In the genomic region with DNA sequence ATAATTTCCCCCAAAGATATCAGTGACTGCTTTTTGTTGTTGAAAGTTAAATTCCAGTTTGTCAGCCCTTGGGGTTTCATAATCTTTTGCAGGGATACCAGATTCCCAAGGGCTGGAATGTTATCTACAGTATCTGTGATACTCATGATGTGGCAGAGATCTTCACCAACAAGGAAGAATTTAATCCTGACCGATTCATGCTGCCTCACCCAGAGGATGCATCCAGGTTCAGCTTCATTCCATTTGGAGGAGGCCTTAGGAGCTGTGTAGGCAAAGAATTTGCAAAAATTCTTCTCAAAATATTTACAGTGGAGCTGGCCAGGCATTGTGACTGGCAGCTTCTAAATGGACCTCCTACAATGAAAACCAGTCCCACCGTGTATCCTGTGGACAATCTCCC, we compare ENCODE assay signal across 26 cellular contexts. TPM values are rescaled to one million over a fixed set of nuclear protein-coding genes. Genes with fewer than 3 reads are reported as not detected.
"Had no signal": no experiment of that assay in that cellular context is flagged by ENCODE, and none has a peak within 500 bp of the region (broad histone marks: within the 10 kb centered on the region; RNA-seq: fewer than 3 reads in every experiment).

No MANE protein-coding gene starts in this region.

- H3K9me3 ChIP-seq: mucosa of descending colon, tibial nerve had no signal

- H3K4me3 ChIP-seq: mucosa of descending colon, skin epidermis, tibial nerve had no signal

- ATAC-seq: left lobe of liver; mucosa of descending colon; naive thymus-derived CD4-positive, alpha-beta T cell had no signal

- DNase-seq: activated B cell treated with CpG ODN at 0.5 μM for 24 hours; activated CD4-positive, alpha-beta T cell treated with anti-CD3 and anti-CD28 coated beads, Interleukin-2, amount 10 ng/mL, durations not matched to agents 7 days and 5 days; activated CD8-positive, alpha-beta memory T cell treated with anti-CD3 and anti-CD28 coated beads, Interleukin-2, amount 50 U/mL, for 48 hours; activated naive CD8-positive, alpha-beta T cell treated with anti-CD3 and anti-CD28 coated beads, Interleukin-2, amount 10 ng/mL, durations not matched to agents 7 days and 5 days; brain microvascular endothelial cell; cortex of kidney; effector memory CD4-positive, alpha-beta T cell; foreskin melanocyte; mucosa of descending colon; naive thymus-derived CD4-positive, alpha-beta T cell; nucleus accumbens; stimulated activated CD4-positive, alpha-beta T cell treated with anti-CD3 and anti-CD28 coated beads, Interleukin-15, amount 100 ng/mL, for 24 hours; stimulated activated CD4-positive, alpha-beta T cell treated with anti-CD3 and anti-CD28 coated beads, Interleukin-4, amount 100 ng/mL, for 24 hours; stimulated activated CD8-positive, alpha-beta memory T cell treated with anti-CD3 and anti-CD28 coated beads, Interleukin-4, amount 100 ng/mL, for 48 hours; stimulated activated naive CD4-positive, alpha-beta T cell treated with Interleukin-2 at 50 U/mL for 16 hours; substantia nigra had no signal

- H3K4me3 Mint-ChIP-seq: activated B cell treated with CpG ODN at 0.5 μM for 24 hours; activated CD4-positive, alpha-beta T cell treated with anti-CD3 and anti-CD28 coated beads, Interleukin-2, amount 10 ng/mL, durations not matched to agents 7 days and 5 days; activated naive CD8-positive, alpha-beta T cell treated with anti-CD3 and anti-CD28 coated beads, Interleukin-2, amount 10 ng/mL, durations not matched to agents 7 days and 5 days; activated T-helper 1 cell treated with anti-CD3 and anti-CD28 coated beads, Interleukin-12 subunit alpha, Interleukin-12 subunit beta, Interleukin-2, Interleukin-4 antibody, amounts not matched to agents 30 ng/mL and 10 ng/mL and 1 ng/mL, durations not matched to agents 14 hours and 24 hours and 36 hours; central memory CD8-positive, alpha-beta T cell; naive thymus-derived CD4-positive, alpha-beta T cell; T-helper 2 cell treated with Interferon-gamma antibody and Interleukin-4, amounts not matched to agents 5 μg/mL and 100 μg/mL, for 36 hours had no signal

- H3K27ac Mint-ChIP-seq: activated B cell treated with CpG ODN at 0.5 μM for 24 hours; activated CD4-positive, alpha-beta T cell treated with anti-CD3 and anti-CD28 coated beads, Interleukin-2, amount 10 ng/mL, durations not matched to agents 7 days and 5 days; activated naive CD8-positive, alpha-beta T cell treated with anti-CD3 and anti-CD28 coated beads, Interleukin-2, amount 10 ng/mL, durations not matched to agents 7 days and 5 days; activated T-helper 1 cell treated with anti-CD3 and anti-CD28 coated beads, Interleukin-12 subunit alpha, Interleukin-12 subunit beta, Interleukin-2, Interleukin-4 antibody, amounts not matched to agents 30 ng/mL and 10 ng/mL and 1 ng/mL, durations not matched to agents 14 hours and 24 hours and 36 hours; naive thymus-derived CD4-positive, alpha-beta T cell; T-helper 2 cell treated with Interferon-gamma antibody and Interleukin-4, amounts not matched to agents 5 μg/mL and 100 μg/mL, for 36 hours had no signal

- FAIRE-seq: islet of Langerhans had no signal

- H3K27ac ChIP-seq: brain microvascular endothelial cell, epithelial cell of prostate, skin epidermis, tibial nerve had no signal

- H3K9me3 Mint-ChIP-seq: activated B cell treated with CpG ODN at 0.5 μM for 24 hours; activated CD4-positive, alpha-beta T cell treated with anti-CD3 and anti-CD28 coated beads, Interleukin-2, amount 10 ng/mL, durations not matched to agents 7 days and 5 days; activated naive CD8-positive, alpha-beta T cell treated with anti-CD3 and anti-CD28 coated beads, Interleukin-2, amount 10 ng/mL, durations not matched to agents 7 days and 5 days; activated T-helper 1 cell treated with anti-CD3 and anti-CD28 coated beads, Interleukin-12 subunit alpha, Interleukin-12 subunit beta, Interleukin-2, Interleukin-4 antibody, amounts not matched to agents 30 ng/mL and 10 ng/mL and 1 ng/mL, durations not matched to agents 14 hours and 24 hours and 36 hours; central memory CD8-positive, alpha-beta T cell; T-helper 2 cell treated with Interferon-gamma antibody and Interleukin-4, amounts not matched to agents 5 μg/mL and 100 μg/mL, for 36 hours had no signal

- H3K36me3 ChIP-seq: brain microvascular endothelial cell, tibial nerve had no signal

- H3K36me3 Mint-ChIP-seq: activated naive CD8-positive, alpha-beta T cell treated with anti-CD3 and anti-CD28 coated beads, Interleukin-2, amount 10 ng/mL, durations not matched to agents 7 days and 5 days had no signal

RNA-seq across cellular contexts. Expression of gene CYP26A1, which starts 3.2 kb away (rescaled TPM):
- total RNA-seq: activated CD4-positive, alpha-beta T cell treated with anti-CD3 and anti-CD28 coated beads, Interleukin-2, amount 10 ng/mL, durations not matched to agents 7 days and 5 days; activated T-helper 1 cell treated with anti-CD3 and anti-CD28 coated beads, Interleukin-12 subunit alpha, Interleukin-12 subunit beta, Interleukin-2, Interleukin-4 antibody, amounts not matched to agents 30 ng/mL and 10 ng/mL and 1 ng/mL, durations not matched to agents 14 hours and 24 hours and 36 hours; mucosa of descending colon; naive thymus-derived CD4-positive, alpha-beta T cell; posterior vena cava; tibial nerve had no signal
- polyA plus RNA-seq: fibroblast of lung; naive thymus-derived CD4-positive, alpha-beta T cell had no signal

RNA-seq across cellular contexts. Expression of gene CYP26C1, which starts 16.3 kb away (rescaled TPM):
- total RNA-seq: activated T-helper 1 cell treated with anti-CD3 and anti-CD28 coated beads, Interleukin-12 subunit alpha, Interleukin-12 subunit beta, Interleukin-2, Interleukin-4 antibody, amounts not matched to agents 30 ng/mL and 10 ng/mL and 1 ng/mL, durations not matched to agents 14 hours and 24 hours and 36 hours had no signal
- polyA plus RNA-seq: naive thymus-derived CD4-positive, alpha-beta T cell had no signal
